Comparison of ENCODE assay signal across 13 cellular contexts in the genomic region with DNA sequence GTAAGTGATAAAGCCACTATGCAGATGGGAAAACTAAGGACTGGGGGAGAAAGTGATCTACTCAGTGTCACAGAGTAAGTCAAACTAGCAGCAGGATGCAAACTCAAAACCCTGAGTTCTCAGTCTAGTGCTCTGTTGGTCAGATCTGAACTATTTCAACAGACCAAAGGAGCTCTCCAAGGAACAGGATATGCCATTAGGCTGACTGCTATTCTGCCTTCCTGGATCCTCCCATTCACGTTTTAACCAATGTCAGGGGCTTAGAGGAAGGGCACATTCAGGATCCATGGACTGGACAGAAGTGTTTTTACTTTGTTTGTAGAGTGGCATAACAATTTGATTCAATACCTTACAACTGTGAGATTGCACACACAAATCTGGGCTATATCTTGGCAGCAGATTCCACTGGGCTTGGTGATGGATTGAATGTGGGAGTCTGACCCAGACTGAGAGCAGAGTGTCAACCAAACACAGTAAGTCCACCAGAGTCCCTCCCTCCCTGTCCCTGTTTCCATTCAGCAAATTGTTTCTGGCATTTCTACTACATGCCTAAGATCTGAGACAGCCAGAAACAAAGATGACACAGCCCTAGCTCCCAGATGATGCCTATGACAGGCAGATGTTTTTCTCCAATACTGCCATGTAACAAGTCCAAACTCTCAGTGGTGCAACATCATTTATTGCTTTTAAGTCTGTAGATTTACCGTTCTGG.
A peak's percentile ranks its signal among the peaks of the same experiment; 100 is the strongest.
DNase-seq lines count a peak whose midpoint lies in the region; ATAC-seq, FAIRE-seq and TF ChIP-seq lines count a peak whose summit lies in the region.
"Had no signal": no experiment of that assay in that cellular context is flagged by ENCODE, and none has a peak within 500 bp of the region (broad histone marks: within the 10 kb centered on the region; RNA-seq: fewer than 3 reads in every experiment).

No MANE protein-coding gene starts in this region.

- TF ChIP-seq EP300 in tibial nerve (IDR thresholded peaks at IDR 0.05) = peak in 1 of 2 donors; percentile 73

- no peak for TF ChIP-seq POLR2A in tibial nerve (IDR thresholded peaks at IDR 0.05)

- peaks cover 0 to 14% (median 5%) of the 10 kb centered on the region in 4 donors for H3K4me1 ChIP-seq in tibial nerve

- no peak for TF ChIP-seq CTCF in bronchial epithelial cell (IDR thresholded peaks at IDR 0.05; ENCODE audit: insufficient read depth, low read length, severe bottlenecking)
- no peak for TF ChIP-seq CTCF in tibial nerve (IDR thresholded peaks at IDR 0.05)

- peak; percentile 32 for FAIRE-seq in bronchial epithelial cell (lab: Jason Lieb, UNC)
- FAIRE-seq: endothelial cell of umbilical vein, kidney, TTC549 had no signal

- no peaks in the 10 kb centered on the region for H3K27me3 ChIP-seq in bronchial epithelial cell (ENCODE audit: control insufficient read depth, insufficient read depth, low read length)
- no peaks in the 10 kb centered on the region for H3K27me3 ChIP-seq in tibial nerve

- H3K4me3 ChIP-seq in bronchial epithelial cell (ENCODE audit: low read depth, low read length) (no peak overlapping the region), tibial nerve (no peak overlapping the region)

- DNase-seq in HS-27A (ENCODE audit: low read depth) = peak; percentile 55
- DNase-seq in bronchial epithelial cell (ENCODE audit: low read depth) = peak; percentile 44
- DNase-seq in hepatic stellate cell (ENCODE audit: low spot score) = peak; percentile 80
- DNase-seq in tibial nerve (ENCODE audit: low spot score in 2 of 2) = peak in 1 of 2 donors; percentile 45
- DNase-seq in occipital lobe (lab: John Stamatoyannopoulos, UW) = no peak
- DNase-seq in HUDEP-2 (lab: John Stamatoyannopoulos, UW; ENCODE audit: unreplicated experiment in 76 of 76) = no peak
- DNase-seq: activated CD8-positive, alpha-beta memory T cell treated with anti-CD3 and anti-CD28 coated beads, Interleukin-2, amount 50 U/mL, for 48 hours; DMS 273 treated with DMSO at 0.1 percent for 48 hours; kidney; stimulated activated CD4-positive, alpha-beta T cell treated with anti-CD3 and anti-CD28 coated beads, Interleukin-15, amount 100 ng/mL, for 24 hours had no signal

- WGBS in tibial nerve, 2 donors = 20 to 36% methylated on average over 2 of the region's 2 CpGs

- H3K36me3 ChIP-seq in bronchial epithelial cell (ENCODE audit: control insufficient read depth, insufficient read depth, low read length) (no peaks in the 10 kb centered on the region), tibial nerve (no peaks in the 10 kb centered on the region)

- H3K27ac ChIP-seq in tibial nerve = peak overlapping the region in 3 of 4 donors; percentile 13 to 56 (median 45)

- ATAC-seq in GM21367 (IDR thresholded peaks at IDR 0.05; ENCODE audit: unreplicated experiment) = no peak

- H3K9me3 ChIP-seq in tibial nerve = peaks cover 0 to 12% (median 0%) of the 10 kb centered on the region in 4 donors

Comparison
In these comparisons a context has a peak if more than half of its experiments do, and no peak if none do; other contexts are left out.
1. DNase-seq: peak in HS-27A (single experiment), bronchial epithelial cell (single experiment) and hepatic stellate cell (single experiment); none in occipital lobe (single experiment) and HUDEP-2 (0 of 76).